In genomic region chr14:35340616-35341453, GRCh38 we compare ENCODE assay signal across 8 cellular contexts. TPM values are rescaled to one million over a fixed set of nuclear protein-coding genes. Genes with fewer than 3 reads are reported as not detected.
DNase-seq lines count a peak whose midpoint lies in the region; ATAC-seq and TF ChIP-seq lines count a peak whose summit lies in the region.

No MANE protein-coding gene starts in this region.

- peak overlapping the region; percentile 85 for H3K27ac ChIP-seq in BLaER1
- no peak overlapping the region; a peak in 1 of 4 replicates for H3K27ac ChIP-seq in SK-N-SH (ENCODE audit: low read depth in 2 of 2, low read length in 1 of 2)
- H3K27ac ChIP-seq in right cardiac atrium (ENCODE audit: low read length) = peak overlapping the region; percentile 95
- peak overlapping the region; percentile 93 for H3K27ac ChIP-seq in rectal smooth muscle tissue (ENCODE audit: low read depth, low read length)

- TF ChIP-seq EP300 in SK-N-SH (IDR thresholded peaks at IDR 0.05; ENCODE audit: borderline replicate concordance in 1 of 2, low read depth in 1 of 2, low read length in 1 of 2) = no peak

- H3K4me3 ChIP-seq in BLaER1 (no peak overlapping the region; the same call in 1 of the 2 replicates), SK-N-SH (ENCODE audit: low read depth in 2 of 2, low read length in 1 of 2) (no peak overlapping the region), right cardiac atrium (ENCODE audit: low read length) (no peak overlapping the region), rectal smooth muscle tissue (ENCODE audit: low read length) (peak overlapping the region; percentile 29), MG63 (no peak overlapping the region)

- CTCF ChIA-PET in SK-N-SH (lab: Yijun Ruan, JAX) = no interaction called here

- H4K20me1 ChIP-seq in BLaER1 (no peaks in the 10 kb centered on the region), SK-N-SH (ENCODE audit: insufficient read depth) (no peaks in the 10 kb centered on the region)

- H3K27me3 ChIP-seq in BLaER1 = no peaks in the 10 kb centered on the region
- no peaks in the 10 kb centered on the region for H3K27me3 ChIP-seq in SK-N-SH (ENCODE audit: insufficient read depth)
- H3K27me3 ChIP-seq in right cardiac atrium (ENCODE audit: control insufficient read depth, insufficient read depth) = no peaks in the 10 kb centered on the region
- no peaks in the 10 kb centered on the region for H3K27me3 ChIP-seq in rectal smooth muscle tissue (ENCODE audit: control insufficient read depth, insufficient read depth, low read length)
- no peaks in the 10 kb centered on the region for H3K27me3 ChIP-seq in MG63

- peaks cover 94% of the 10 kb centered on the region for H3K4me1 ChIP-seq in BLaER1
- H3K4me1 ChIP-seq in SK-N-SH (ENCODE audit: control insufficient read depth in 1 of 2, insufficient read depth in 2 of 2, low read depth in 1 of 2, low read length in 1 of 2) = peaks cover 14 to 25% of the 10 kb centered on the region in 2 experiments; a peak in 2 of 4 replicates
- H3K4me1 ChIP-seq in right cardiac atrium (ENCODE audit: control insufficient read depth, insufficient read depth, low read length) = peaks cover 31% of the 10 kb centered on the region
- peaks cover 31% of the 10 kb centered on the region for H3K4me1 ChIP-seq in rectal smooth muscle tissue (ENCODE audit: control insufficient read depth, insufficient read depth, low read length)

- ATAC-seq in right cardiac atrium (no peak), HG03025 (IDR thresholded peaks at IDR 0.05; ENCODE audit: low FRiP score, unreplicated experiment) (no peak)

- POLR2A ChIA-PET in SK-N-SH (lab: Yijun Ruan, JAX) = interaction anchor here (1.4 kb wide), 1 partner anchor 45 kb away, joined by 6 read pairs; no protein-coding TSS in a partner anchor

- H3F3A ChIP-seq in SK-N-SH (replicated peaks; ENCODE audit: insufficient read depth) = no peaks in the 10 kb centered on the region

- intact Hi-C loops in right cardiac atrium (cut with DNase I) = loop anchor here in 1 of 4 donors (5.0 kb wide), 1 partner anchor 46 kb away; no protein-coding TSS in a partner anchor

- H3K9ac ChIP-seq in BLaER1 = peak overlapping the region; percentile 73
- no peak overlapping the region for H3K9ac ChIP-seq in SK-N-SH
- H3K9ac ChIP-seq in rectal smooth muscle tissue (ENCODE audit: low read length) = peak overlapping the region; percentile 32

- DNase-seq in SK-N-SH (peak; percentile 15), right cardiac atrium (peak in 2 of 3 donors; percentile 61 to 65), NCI-H1048 (lab: John Stamatoyannopoulos, UW) (no peak), NCI-H748 treated with DMSO at 0.1 percent for 48 hours (lab: John Stamatoyannopoulos, UW) (no peak), MG63 (no peak)

- WGBS in SK-N-SH (ENCODE audit: low lambda C conversion rate) = 91% methylated on average over 13 of the region's 14 CpGs
- WGBS in right cardiac atrium = 86% methylated on average over 14 of the region's 14 CpGs

- H3K9me2 ChIP-seq in SK-N-SH = no peaks in the 10 kb centered on the region

- H3K36me3 ChIP-seq in BLaER1 (no peaks in the 10 kb centered on the region), SK-N-SH (replicated peaks in 1 of 2; ENCODE audit: control insufficient read depth in 1 of 2, insufficient read depth in 2 of 2, low read length in 1 of 2) (no peaks in the 10 kb centered on the region), rectal smooth muscle tissue (ENCODE audit: control insufficient read depth, insufficient read depth, low read length) (no peaks in the 10 kb centered on the region), MG63 (no peaks in the 10 kb centered on the region)

- peak overlapping the region; percentile 78 for H2AFZ ChIP-seq in SK-N-SH (ENCODE audit: low read depth)

- TF ChIP-seq RAD21 in SK-N-SH (IDR thresholded peaks at IDR 0.05; ENCODE audit: low read length) = no peak

- H3K4me2 ChIP-seq in BLaER1 (peak overlapping the region; percentile 75), SK-N-SH (peak overlapping the region; percentile 10; the same call in 1 of the 2 replicates)

- H3K9me3 ChIP-seq in BLaER1 (no peaks in the 10 kb centered on the region), SK-N-SH (no peaks in the 10 kb centered on the region), right cardiac atrium (ENCODE audit: control insufficient read depth, low read length) (no peaks in the 10 kb centered on the region), MG63 (no peaks in the 10 kb centered on the region)

- no peaks in the 10 kb centered on the region for H3K79me2 ChIP-seq in SK-N-SH (ENCODE audit: insufficient read depth)

- TF ChIP-seq CTCF in SK-N-SH (IDR thresholded peaks at IDR 0.05) = no peak

TF ChIP-seq in SK-N-SH, 30 proteins besides CTCF, POLR2A, EP300 and RAD21:
- TF ChIP-seq FOSL2 (IDR thresholded peaks at IDR 0.05; ENCODE audit: borderline replicate concordance, low read depth) (no peak), RXRA (IDR thresholded peaks at IDR 0.05; ENCODE audit: borderline replicate concordance, low read depth) (no peak), POLR2AphosphoS5 (IDR thresholded peaks at IDR 0.05; ENCODE audit: low read depth, low read length) (no peak), GATA2 (CRISPR knock-in tag; IDR thresholded peaks at IDR 0.05) (no peak), SMC3 (IDR thresholded peaks at IDR 0.05; ENCODE audit: low read depth, low read length) (no peak), GABPA (IDR thresholded peaks at IDR 0.05; ENCODE audit: low read depth) (no peak), TAF1 (IDR thresholded peaks at IDR 0.05; ENCODE audit: borderline replicate concordance, low read depth, low read length) (no peak), FOXJ3 (CRISPR knock-in tag; IDR thresholded peaks at IDR 0.05) (no peak), NRF1 (IDR thresholded peaks at IDR 0.05; ENCODE audit: low read depth, low read length) (no peak), JUND (IDR thresholded peaks at IDR 0.05) (no peak), NFIC (IDR thresholded peaks at IDR 0.05; ENCODE audit: borderline replicate concordance) (no peak), FOXM1 (IDR thresholded peaks at IDR 0.05; ENCODE audit: low read depth) (no peak), MAX (IDR thresholded peaks at IDR 0.05; ENCODE audit: low read depth) (no peak), TCF12 (IDR thresholded peaks at IDR 0.05) (no peak), YY1 (IDR thresholded peaks at IDR 0.05; ENCODE audit: low read depth) (no peak)
- TF ChIP-seq, protein P1, sequence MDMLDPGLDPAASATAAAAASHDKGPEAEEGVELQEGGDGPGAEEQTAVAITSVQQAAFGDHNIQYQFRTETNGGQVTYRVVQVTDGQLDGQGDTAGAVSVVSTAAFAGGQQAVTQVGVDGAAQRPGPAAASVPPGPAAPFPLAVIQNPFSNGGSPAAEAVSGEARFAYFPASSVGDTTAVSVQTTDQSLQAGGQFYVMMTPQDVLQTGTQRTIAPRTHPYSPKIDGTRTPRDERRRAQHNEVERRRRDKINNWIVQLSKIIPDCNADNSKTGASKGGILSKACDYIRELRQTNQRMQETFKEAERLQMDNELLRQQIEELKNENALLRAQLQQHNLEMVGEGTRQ (IDR thresholded peaks at IDR 0.05; ENCODE audit: borderline replicate concordance, low read depth, low read length) = no peak
- TF ChIP-seq, protein P2, sequence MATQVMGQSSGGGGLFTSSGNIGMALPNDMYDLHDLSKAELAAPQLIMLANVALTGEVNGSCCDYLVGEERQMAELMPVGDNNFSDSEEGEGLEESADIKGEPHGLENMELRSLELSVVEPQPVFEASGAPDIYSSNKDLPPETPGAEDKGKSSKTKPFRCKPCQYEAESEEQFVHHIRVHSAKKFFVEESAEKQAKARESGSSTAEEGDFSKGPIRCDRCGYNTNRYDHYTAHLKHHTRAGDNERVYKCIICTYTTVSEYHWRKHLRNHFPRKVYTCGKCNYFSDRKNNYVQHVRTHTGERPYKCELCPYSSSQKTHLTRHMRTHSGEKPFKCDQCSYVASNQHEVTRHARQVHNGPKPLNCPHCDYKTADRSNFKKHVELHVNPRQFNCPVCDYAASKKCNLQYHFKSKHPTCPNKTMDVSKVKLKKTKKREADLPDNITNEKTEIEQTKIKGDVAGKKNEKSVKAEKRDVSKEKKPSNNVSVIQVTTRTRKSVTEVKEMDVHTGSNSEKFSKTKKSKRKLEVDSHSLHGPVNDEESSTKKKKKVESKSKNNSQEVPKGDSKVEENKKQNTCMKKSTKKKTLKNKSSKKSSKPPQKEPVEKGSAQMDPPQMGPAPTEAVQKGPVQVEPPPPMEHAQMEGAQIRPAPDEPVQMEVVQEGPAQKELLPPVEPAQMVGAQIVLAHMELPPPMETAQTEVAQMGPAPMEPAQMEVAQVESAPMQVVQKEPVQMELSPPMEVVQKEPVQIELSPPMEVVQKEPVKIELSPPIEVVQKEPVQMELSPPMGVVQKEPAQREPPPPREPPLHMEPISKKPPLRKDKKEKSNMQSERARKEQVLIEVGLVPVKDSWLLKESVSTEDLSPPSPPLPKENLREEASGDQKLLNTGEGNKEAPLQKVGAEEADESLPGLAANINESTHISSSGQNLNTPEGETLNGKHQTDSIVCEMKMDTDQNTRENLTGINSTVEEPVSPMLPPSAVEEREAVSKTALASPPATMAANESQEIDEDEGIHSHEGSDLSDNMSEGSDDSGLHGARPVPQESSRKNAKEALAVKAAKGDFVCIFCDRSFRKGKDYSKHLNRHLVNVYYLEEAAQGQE (IDR thresholded peaks at IDR 0.05; ENCODE audit: low read depth, low read length) = no peak
TF ChIP-seq in SK-N-SH: peak in this region for 0.

RNA-seq across cellular contexts. Expression of gene PSMA6, which starts 48.7 kb away (rescaled TPM):
- polyA plus RNA-seq in SK-N-SH (2012; rRNA removed) = 174 and 227 TPM in 2 replicates
- polyA plus RNA-seq in SK-N-SH (2012; cell fraction: cytosol; rRNA removed) = 237 and 272 TPM in 2 replicates
- polyA plus RNA-seq in SK-N-SH (2012; cell fraction: nucleus; rRNA removed) = 74.5 and 150 TPM in 2 replicates
- 100 to 1,000 TPM; 149 to 175 (median 163) TPM for total RNA-seq in right cardiac atrium
- 193 TPM for polyA plus RNA-seq in right cardiac atrium
- total RNA-seq in MG63 (2014; rRNA removed; shearing (Covaris generic); ENCODE audit: low replicate concordance) = 302 and 372 TPM in 2 replicates

Comparison
In these comparisons a context has a peak if more than half of its experiments do, and no peak if none do; other contexts are left out.
1. H3K27ac ChIP-seq: peak in BLaER1 (single experiment), right cardiac atrium (single experiment) and rectal smooth muscle tissue (single experiment); none in SK-N-SH (0 of 2).
2. DNase-seq: peak in SK-N-SH (single experiment) and right cardiac atrium (2 of 3); none in NCI-H1048 (single experiment), NCI-H748 treated with DMSO at 0.1 percent for 48 hours (single experiment) and MG63 (single experiment).